Comparison of ENCODE assay signal across 9 cellular contexts in genomic region chr16:2473999-2474876, GRCh38. TPM values are rescaled to one million over a fixed set of nuclear protein-coding genes. Genes with fewer than 3 reads are reported as not detected.
DNase-seq lines count a peak whose midpoint lies in the region; ATAC-seq and TF ChIP-seq lines count a peak whose summit lies in the region.
"Had no signal": no experiment of that assay in that cellular context is flagged by ENCODE, and none has a peak within 500 bp of the region (broad histone marks: within the 10 kb centered on the region; RNA-seq: fewer than 3 reads in every experiment).

No MANE protein-coding gene starts in this region.

- H3K36me3 ChIP-seq in left ventricle myocardium inferior (no peaks in the 10 kb centered on the region), prostate gland (no peaks in the 10 kb centered on the region)

- POLR2A ChIA-PET in activated naive CD8-positive, alpha-beta T cell treated with anti-CD3 and anti-CD28 coated beads, Interleukin-2, amount 10 ng/mL, durations not matched to agents 7 days and 5 days (lab: Charles Lee), result interaction anchor here (0.7 to 1.9 kb wide), 9 partner anchors 11 to 692 kb away, joined by 3 to 14 read pairs (median 3); partner anchors contain the start of genes ABCA3, NUBP2, SPSB3 and TEDC2

- in situ Hi-C loops in SK-MEL-5 (cut with HindIII; ENCODE audit: low pct_unique_long_range_greater_than_20kb, low sequenced_read_pairs), result no loop called here

- peak overlapping the region; percentile 71 for H3K4me3 Mint-ChIP-seq in activated naive CD8-positive, alpha-beta T cell treated with anti-CD3 and anti-CD28 coated beads, Interleukin-2, amount 10 ng/mL, durations not matched to agents 7 days and 5 days

- H3K36me3 Mint-ChIP-seq in activated naive CD8-positive, alpha-beta T cell treated with anti-CD3 and anti-CD28 coated beads, Interleukin-2, amount 10 ng/mL, durations not matched to agents 7 days and 5 days, result no peaks in the 10 kb centered on the region

- H3K27me3 ChIP-seq in left ventricle myocardium inferior (ENCODE audit: low read depth), result peaks cover 44% of the 10 kb centered on the region
- H3K27me3 ChIP-seq in prostate gland (replicated peaks; ENCODE audit: insufficient read depth), result no peaks in the 10 kb centered on the region

- peaks cover 25% of the 10 kb centered on the region for H3K27me3 Mint-ChIP-seq in activated naive CD8-positive, alpha-beta T cell treated with anti-CD3 and anti-CD28 coated beads, Interleukin-2, amount 10 ng/mL, durations not matched to agents 7 days and 5 days

- ATAC-seq in HG03159 (IDR thresholded peaks at IDR 0.05; ENCODE audit: unreplicated experiment) (peak; percentile 19), HG02938 (IDR thresholded peaks at IDR 0.05; ENCODE audit: unreplicated experiment) (no peak), HG03342 (IDR thresholded peaks at IDR 0.05; ENCODE audit: unreplicated experiment) (no peak)
- ATAC-seq in activated naive CD8-positive, alpha-beta T cell treated with anti-CD3 and anti-CD28 coated beads, Interleukin-2, amount 10 ng/mL, durations not matched to agents 7 days and 5 days (ENCODE audit: low read depth), result peak; percentile 59

- H3K4me1 Mint-ChIP-seq in activated naive CD8-positive, alpha-beta T cell treated with anti-CD3 and anti-CD28 coated beads, Interleukin-2, amount 10 ng/mL, durations not matched to agents 7 days and 5 days, result peaks cover 11% of the 10 kb centered on the region

- TF ChIP-seq POLR2A in prostate gland (IDR thresholded peaks at IDR 0.05), result no peak

- H3K4me3 ChIP-seq in left ventricle myocardium inferior (peak overlapping the region; percentile 79), prostate gland (peak overlapping the region; percentile 72 to 82)

- intact Hi-C loops in left ventricle myocardium inferior (cut with micrococcal nuclease), result no loop called here
- intact Hi-C loops in prostate gland (cut with DNase I), result no loop called here

- peak; percentile 34 for DNase-seq in SK-MEL-5 (ENCODE audit: low read depth, low spot score)
- peak; percentile 76 for DNase-seq in activated naive CD8-positive, alpha-beta T cell treated with anti-CD3 and anti-CD28 coated beads, Interleukin-2, amount 10 ng/mL, durations not matched to agents 7 days and 5 days
- DNase-seq in left ventricle myocardium inferior, result peak; percentile 56
- no peak for DNase-seq in prostate gland (ENCODE audit: low spot score)

- H3K9me3 ChIP-seq in left ventricle myocardium inferior (replicated peaks), result no peaks in the 10 kb centered on the region
- no peaks in the 10 kb centered on the region for H3K9me3 ChIP-seq in prostate gland

- peak overlapping the region; percentile 45 for H3K27ac Mint-ChIP-seq in activated naive CD8-positive, alpha-beta T cell treated with anti-CD3 and anti-CD28 coated beads, Interleukin-2, amount 10 ng/mL, durations not matched to agents 7 days and 5 days

- H3K9me3 Mint-ChIP-seq in activated naive CD8-positive, alpha-beta T cell treated with anti-CD3 and anti-CD28 coated beads, Interleukin-2, amount 10 ng/mL, durations not matched to agents 7 days and 5 days, result no peaks in the 10 kb centered on the region

- peak overlapping the region; percentile 91 for H3K27ac ChIP-seq in left ventricle myocardium inferior (replicated peaks)
- peak overlapping the region; percentile 77 to 79 for H3K27ac ChIP-seq in prostate gland

- H3K4me1 ChIP-seq in left ventricle myocardium inferior (peaks cover 62% of the 10 kb centered on the region), prostate gland (replicated peaks) (peaks cover 7% of the 10 kb centered on the region)

- peak; percentile 56 for TF ChIP-seq CTCF in GM12873 (IDR thresholded peaks at IDR 0.05; ENCODE audit: insufficient read depth, low read depth, low read length, missing control alignments)
- TF ChIP-seq CTCF in left ventricle myocardium inferior (IDR thresholded peaks at IDR 0.05; ENCODE audit: borderline replicate concordance), result peak; percentile 56
- TF ChIP-seq CTCF in prostate gland (IDR thresholded peaks at IDR 0.05), result peak; percentile 14 to 50 (median 30)

- under 1% methylated on average over 46 of the region's 100 CpGs for WGBS in prostate gland

RNA-seq across cellular contexts. Expression of gene TBC1D24, which starts 0.7 kb away (rescaled TPM):
- total RNA-seq in SK-MEL-5 (2014; rRNA removed; shearing (Covaris generic)), result 5.7 and 9.3 TPM in 2 replicates
- 6.3 and 8.0 TPM in 2 replicates for polyA plus RNA-seq in SK-MEL-5 (2015; cell fraction: cytosol; rRNA removed)
- polyA plus RNA-seq in SK-MEL-5 (2015; cell fraction: nucleus; rRNA removed), result 12.2 and 21.0 TPM in 2 replicates
- 10 to 100 TPM; 16.5 to 17.9 TPM for total RNA-seq in activated naive CD8-positive, alpha-beta T cell treated with anti-CD3 and anti-CD28 coated beads, Interleukin-2, amount 10 ng/mL, durations not matched to agents 7 days and 5 days
- total RNA-seq in left ventricle myocardium inferior (11.1 TPM), prostate gland (10 to 100 TPM; 22.4 to 26.2 TPM)

RNA-seq across cellular contexts. Expression of gene NTN3, which starts 3.1 kb away (rescaled TPM):
- total RNA-seq in SK-MEL-5 (2014; rRNA removed; shearing (Covaris generic)), result 0.21 TPM in 1 of 2 replicates, not detected in the other
- not detected in 2 replicates for polyA plus RNA-seq in SK-MEL-5 (2015; cell fraction: cytosol; rRNA removed)
- polyA plus RNA-seq in SK-MEL-5 (2015; cell fraction: nucleus; rRNA removed), result not detected in 2 replicates
- total RNA-seq in activated naive CD8-positive, alpha-beta T cell treated with anti-CD3 and anti-CD28 coated beads, Interleukin-2, amount 10 ng/mL, durations not matched to agents 7 days and 5 days, result not detected
- total RNA-seq in left ventricle myocardium inferior, result 0.14 TPM
- total RNA-seq in prostate gland, result 1 to 10 TPM in 1 of 2 donors, not detected in 1; 1.4 TPM
- total RNA-seq: pulmonary artery endothelial cell had no signal

RNA-seq across cellular contexts. Expression of gene TEDC2, which starts 14.3 kb away (rescaled TPM):
- 12.1 and 15.2 TPM in 2 replicates for total RNA-seq in SK-MEL-5 (2014; rRNA removed; shearing (Covaris generic))
- polyA plus RNA-seq in SK-MEL-5 (2015; cell fraction: cytosol; rRNA removed), result 15.2 and 16.7 TPM in 2 replicates
- 99.2 and 110 TPM in 2 replicates for polyA plus RNA-seq in SK-MEL-5 (2015; cell fraction: nucleus; rRNA removed)
- 10 to 100 TPM; 16.0 to 17.8 TPM for total RNA-seq in activated naive CD8-positive, alpha-beta T cell treated with anti-CD3 and anti-CD28 coated beads, Interleukin-2, amount 10 ng/mL, durations not matched to agents 7 days and 5 days
- total RNA-seq in left ventricle myocardium inferior (1.3 TPM), prostate gland (10 to 100 TPM in 1 of 2 donors, 1 to 10 TPM in 1; 3.0 to 12.1 TPM)

RNA-seq across cellular contexts. Expression of gene ATP6V0C, which starts 39.5 kb away (rescaled TPM):
- total RNA-seq in SK-MEL-5 (2014; rRNA removed; shearing (Covaris generic)), result 77.8 and 90.0 TPM in 2 replicates
- 658 and 749 TPM in 2 replicates for polyA plus RNA-seq in SK-MEL-5 (2015; cell fraction: cytosol; rRNA removed)
- 45.5 and 71.0 TPM in 2 replicates for polyA plus RNA-seq in SK-MEL-5 (2015; cell fraction: nucleus; rRNA removed)
- total RNA-seq in activated naive CD8-positive, alpha-beta T cell treated with anti-CD3 and anti-CD28 coated beads, Interleukin-2, amount 10 ng/mL, durations not matched to agents 7 days and 5 days, result 100 to 1,000 TPM; 117 to 122 TPM
- 128 TPM for total RNA-seq in left ventricle myocardium inferior
- total RNA-seq in prostate gland, result 100 to 1,000 TPM; 114 to 164 TPM

RNA-seq across cellular contexts. Expression of gene CCNF, which starts 45.0 kb away (rescaled TPM):
- total RNA-seq in SK-MEL-5 (2014; rRNA removed; shearing (Covaris generic)), result 12.9 and 14.5 TPM in 2 replicates
- polyA plus RNA-seq in SK-MEL-5 (2015; cell fraction: cytosol; rRNA removed), result 13.6 and 14.9 TPM in 2 replicates
- 20.5 and 26.2 TPM in 2 replicates for polyA plus RNA-seq in SK-MEL-5 (2015; cell fraction: nucleus; rRNA removed)
- total RNA-seq in activated naive CD8-positive, alpha-beta T cell treated with anti-CD3 and anti-CD28 coated beads, Interleukin-2, amount 10 ng/mL, durations not matched to agents 7 days and 5 days, result 10 to 100 TPM; 67.7 to 70.5 TPM
- total RNA-seq in left ventricle myocardium inferior (0.96 TPM), prostate gland (1 to 10 TPM; 7.3 to 8.0 TPM)

Comparison
In these comparisons a context has a peak if more than half of its experiments do, and no peak if none do; other contexts are left out.
1. ATAC-seq: peak in HG03159 (single experiment) and activated naive CD8-positive, alpha-beta T cell treated with anti-CD3 and anti-CD28 coated beads, Interleukin-2, amount 10 ng/mL, durations not matched to agents 7 days and 5 days (single experiment); none in HG02938 (single experiment) and HG03342 (single experiment).
2. Peak in every context shown above with its lines, with median percentiles within 50 percentile points of each other: CTCF ChIP-seq.